Comparison of ENCODE assay signal across 1 cellular context in the genomic region with DNA sequence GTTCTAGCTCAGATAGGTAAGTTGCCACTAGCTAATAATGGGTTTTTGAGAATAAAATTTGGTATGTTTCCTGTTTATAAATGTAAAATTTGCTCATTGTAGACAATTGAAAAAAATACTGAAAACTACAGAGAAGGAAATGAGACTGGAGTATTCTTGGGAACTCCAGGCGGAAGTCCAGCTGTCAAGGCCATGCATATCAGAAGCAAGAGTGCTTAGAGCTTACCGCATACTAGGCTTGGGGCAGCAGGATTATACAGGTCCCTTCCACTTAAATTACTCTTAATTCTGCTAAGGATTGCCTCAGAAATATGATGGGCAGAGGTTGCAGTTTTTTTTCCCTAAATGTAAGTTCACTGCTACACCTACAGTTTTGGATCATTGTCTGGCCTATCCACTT.
TF ChIP-seq lines count a peak whose summit lies in the region.

No MANE protein-coding gene starts in this region.

TF ChIP-seq in HepG2, 621 proteins besides CTCF, POLR2A, EP300 and RAD21:
- no peak for TF ChIP-seq ZNF614 (CRISPR knock-in tag; IDR thresholded peaks at IDR 0.05; ENCODE audit: borderline replicate concordance)
